ENCODE assay signal across 14 cellular contexts in genomic region chr2:101255501-101255900, GRCh38. TPM values are rescaled to one million over a fixed set of nuclear protein-coding genes. Genes with fewer than 3 reads are reported as not detected.
A peak's percentile ranks its signal among the peaks of the same experiment; 100 is the strongest.
DNase-seq lines count a peak whose midpoint lies in the region; ATAC-seq and TF ChIP-seq lines count a peak whose summit lies in the region.
"Had no signal": no experiment of that assay in that cellular context is flagged by ENCODE, and none has a peak within 500 bp of the region (broad histone marks: within the 10 kb centered on the region; RNA-seq: fewer than 3 reads in every experiment).

No MANE protein-coding gene starts in this region.

- H3K9me3 Mint-ChIP-seq in nephron, result no peaks in the 10 kb centered on the region
- H3K9me3 Mint-ChIP-seq: memory B cell had no signal

- H3K4me1 Mint-ChIP-seq in nephron, result peaks cover 34% of the 10 kb centered on the region

- no peaks in the 10 kb centered on the region for H3K27me3 ChIP-seq in SK-N-SH (ENCODE audit: insufficient read depth)
- H3K27me3 ChIP-seq: tibial artery had no signal

- TF ChIP-seq RAD21 in SK-N-SH (IDR thresholded peaks at IDR 0.05; ENCODE audit: low read length), result no peak

- H3K27ac Mint-ChIP-seq in nephron, result no peak overlapping the region
- H3K27ac Mint-ChIP-seq: memory B cell had no signal

- H3K27ac ChIP-seq in SK-N-SH (ENCODE audit: low read depth in 2 of 2, low read length in 1 of 2), result no peak overlapping the region
- H3K27ac ChIP-seq: tibial artery had no signal

- H3K79me2 ChIP-seq in SK-N-SH (ENCODE audit: insufficient read depth), result peaks cover 71% of the 10 kb centered on the region

- CTCF ChIA-PET in SK-N-SH (lab: Yijun Ruan, JAX), result no interaction called here

- H3K9me2 ChIP-seq in SK-N-SH, result no peaks in the 10 kb centered on the region

- H3K27me3 Mint-ChIP-seq in nephron (ENCODE audit: low read depth), result peaks cover 4% of the 10 kb centered on the region
- H3K27me3 Mint-ChIP-seq: memory B cell had no signal

- TF ChIP-seq CTCF in SK-N-SH (IDR thresholded peaks at IDR 0.05), result no peak
- TF ChIP-seq CTCF in choroid plexus epithelial cell (conservative IDR thresholded peaks at IDR 0.05; ENCODE audit: low read depth, low read length), result no peak
- TF ChIP-seq CTCF in nephron (IDR thresholded peaks at IDR 0.05; ENCODE audit: unreplicated experiment in 3 of 3), result no peak

- H3K4me3 Mint-ChIP-seq in nephron, result peak overlapping the region in 2 of 3 experiments; percentile 33 to 69
- H3K4me3 Mint-ChIP-seq: memory B cell had no signal

- no peak overlapping the region for H3K9ac ChIP-seq in SK-N-SH

- H3K4me1 ChIP-seq in SK-N-SH (ENCODE audit: control insufficient read depth in 1 of 2, insufficient read depth in 2 of 2, low read depth in 1 of 2, low read length in 1 of 2), result peaks cover 4 to 18% of the 10 kb centered on the region in 2 experiments; a peak in 1 of 4 replicates

- no peak overlapping the region for H3K4me3 ChIP-seq in SK-N-SH (ENCODE audit: low read depth in 2 of 2, low read length in 1 of 2)
- no peak overlapping the region for H3K4me3 ChIP-seq in choroid plexus epithelial cell (ENCODE audit: low read depth, low read length)

- H3K9me3 ChIP-seq in SK-N-SH, result no peaks in the 10 kb centered on the region
- H3K9me3 ChIP-seq: tibial artery had no signal

- H3K36me3 ChIP-seq in SK-N-SH (replicated peaks in 1 of 2; ENCODE audit: control insufficient read depth in 1 of 2, insufficient read depth in 2 of 2, low read length in 1 of 2), result peaks cover 3 to 18% of the 10 kb centered on the region in 2 experiments

- H4K20me1 ChIP-seq in SK-N-SH (ENCODE audit: insufficient read depth), result peaks cover 12% of the 10 kb centered on the region; the same call in 1 of the 2 replicates

- DNase-seq in SK-N-SH (no peak), NCI-H226 (peak; percentile 33), choroid plexus epithelial cell (ENCODE audit: low read depth) (peak; percentile 84), SK-N-DZ (ENCODE audit: low spot score) (no peak)
- DNase-seq in activated naive CD4-positive, alpha-beta T cell treated with anti-CD3 and anti-CD28 coated beads, Interleukin-2, amount 50 U/mL, for 16 hours, result no peak
- DNase-seq: activated gamma-delta T cell, DMS79 treated with DMSO at 0.1 percent for 48 hours, head of caudate nucleus, NCI-H446, tibial artery had no signal

- no peak for TF ChIP-seq EP300 in SK-N-SH (IDR thresholded peaks at IDR 0.05; ENCODE audit: borderline replicate concordance in 1 of 2, low read depth in 1 of 2, low read length in 1 of 2)

- H3K36me3 Mint-ChIP-seq in nephron (ENCODE audit: low read depth), result peaks cover 38% of the 10 kb centered on the region

- POLR2A ChIA-PET in SK-N-SH (lab: Yijun Ruan, JAX), result no interaction called here

- H3F3A ChIP-seq in SK-N-SH (replicated peaks; ENCODE audit: insufficient read depth), result peaks cover 5% of the 10 kb centered on the region

- WGBS in SK-N-SH (ENCODE audit: low lambda C conversion rate), result 95% methylated on average over 3 of the region's 3 CpGs

- 0 out of 2 replicates have a peak overlapping the region, but pooled peaks have one; percentile 6 for H3K4me2 ChIP-seq in SK-N-SH

- H2AFZ ChIP-seq in SK-N-SH (ENCODE audit: low read depth), result no peak overlapping the region

- ATAC-seq in SK-N-SH treated with all-trans-retinoic acid at 6 μM for 48 hours (no peak), GM19395 (IDR thresholded peaks at IDR 0.05; ENCODE audit: unreplicated experiment) (no peak)

TF ChIP-seq in SK-N-SH, 30 proteins besides CTCF, POLR2A, EP300 and RAD21:
- TF ChIP-seq GATA2 (CRISPR knock-in tag; IDR thresholded peaks at IDR 0.05), result no peak
- no peak for TF ChIP-seq YY1 (IDR thresholded peaks at IDR 0.05; ENCODE audit: low read depth)
- TF ChIP-seq TEAD4 (IDR thresholded peaks at IDR 0.05; ENCODE audit: borderline replicate concordance, insufficient read depth), result no peak
- no peak for TF ChIP-seq TAF1 (IDR thresholded peaks at IDR 0.05; ENCODE audit: borderline replicate concordance, low read depth, low read length)
- TF ChIP-seq ELF1 (IDR thresholded peaks at IDR 0.05), result no peak
- no peak for TF ChIP-seq MEF2A (IDR thresholded peaks at IDR 0.05; ENCODE audit: borderline replicate concordance, low read depth)
- no peak for TF ChIP-seq RCOR1 (IDR thresholded peaks at IDR 0.05; ENCODE audit: low read length)
- TF ChIP-seq JUND (IDR thresholded peaks at IDR 0.05), result no peak
- no peak for TF ChIP-seq MXI1 (IDR thresholded peaks at IDR 0.05; ENCODE audit: low read depth, low read length)
- no peak for TF ChIP-seq TCF12 (IDR thresholded peaks at IDR 0.05)
- no peak for TF ChIP-seq MAX (IDR thresholded peaks at IDR 0.05; ENCODE audit: low read depth)
- TF ChIP-seq, protein P1, sequence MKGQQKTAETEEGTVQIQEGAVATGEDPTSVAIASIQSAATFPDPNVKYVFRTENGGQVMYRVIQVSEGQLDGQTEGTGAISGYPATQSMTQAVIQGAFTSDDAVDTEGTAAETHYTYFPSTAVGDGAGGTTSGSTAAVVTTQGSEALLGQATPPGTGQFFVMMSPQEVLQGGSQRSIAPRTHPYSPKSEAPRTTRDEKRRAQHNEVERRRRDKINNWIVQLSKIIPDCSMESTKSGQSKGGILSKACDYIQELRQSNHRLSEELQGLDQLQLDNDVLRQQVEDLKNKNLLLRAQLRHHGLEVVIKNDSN (IDR thresholded peaks at IDR 0.05; ENCODE audit: borderline replicate concordance, low read depth), result no peak
- no peak for TF ChIP-seq PBX3 (IDR thresholded peaks at IDR 0.05)
- TF ChIP-seq SIN3A (IDR thresholded peaks at IDR 0.05; ENCODE audit: borderline replicate concordance, low read depth, low read length), result no peak

TF ChIP-seq in SK-N-SH treated with all-trans-retinoic acid at 6 μM for 48 hours, 23 proteins besides CTCF, POLR2A, EP300 and RAD21 (continues in another document):
- TF ChIP-seq ZFP3 (CRISPR knock-in tag; IDR thresholded peaks at IDR 0.05) (no peak), CSRNP3 (CRISPR knock-in tag; IDR thresholded peaks at IDR 0.05) (no peak), POU6F1 (CRISPR knock-in tag; IDR thresholded peaks at IDR 0.05; ENCODE audit: borderline replicate concordance, low read depth) (no peak), ZC3H10 (CRISPR knock-in tag; IDR thresholded peaks at IDR 0.05) (no peak), BACH2 (CRISPR knock-in tag; IDR thresholded peaks at IDR 0.05; ENCODE audit: borderline replicate concordance) (no peak), TOX (CRISPR knock-in tag; IDR thresholded peaks at IDR 0.05; ENCODE audit: borderline replicate concordance) (no peak), ZNF565 (CRISPR knock-in tag; conservative IDR thresholded peaks at IDR 0.05; ENCODE audit: low read depth) (no peak), GLIS3 (CRISPR knock-in tag; IDR thresholded peaks at IDR 0.05) (no peak)
- TF ChIP-seq, protein P2, sequence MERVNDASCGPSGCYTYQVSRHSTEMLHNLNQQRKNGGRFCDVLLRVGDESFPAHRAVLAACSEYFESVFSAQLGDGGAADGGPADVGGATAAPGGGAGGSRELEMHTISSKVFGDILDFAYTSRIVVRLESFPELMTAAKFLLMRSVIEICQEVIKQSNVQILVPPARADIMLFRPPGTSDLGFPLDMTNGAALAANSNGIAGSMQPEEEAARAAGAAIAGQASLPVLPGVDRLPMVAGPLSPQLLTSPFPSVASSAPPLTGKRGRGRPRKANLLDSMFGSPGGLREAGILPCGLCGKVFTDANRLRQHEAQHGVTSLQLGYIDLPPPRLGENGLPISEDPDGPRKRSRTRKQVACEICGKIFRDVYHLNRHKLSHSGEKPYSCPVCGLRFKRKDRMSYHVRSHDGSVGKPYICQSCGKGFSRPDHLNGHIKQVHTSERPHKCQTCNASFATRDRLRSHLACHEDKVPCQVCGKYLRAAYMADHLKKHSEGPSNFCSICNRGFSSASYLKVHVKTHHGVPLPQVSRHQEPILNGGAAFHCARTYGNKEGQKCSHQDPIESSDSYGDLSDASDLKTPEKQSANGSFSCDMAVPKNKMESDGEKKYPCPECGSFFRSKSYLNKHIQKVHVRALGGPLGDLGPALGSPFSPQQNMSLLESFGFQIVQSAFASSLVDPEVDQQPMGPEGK (CRISPR knock-in tag; IDR thresholded peaks at IDR 0.05; ENCODE audit: borderline replicate concordance), result no peak

RNA-seq across cellular contexts. Expression of gene CNOT11, which starts 2.8 kb away (rescaled TPM):
- 38.4 and 42.2 TPM in 2 replicates for polyA plus RNA-seq in SK-N-SH (2012; rRNA removed)
- polyA plus RNA-seq in SK-N-SH (2012; cell fraction: cytosol; rRNA removed), result 32.3 and 33.0 TPM in 2 replicates
- 46.7 and 77.4 TPM in 2 replicates for polyA plus RNA-seq in SK-N-SH (2012; cell fraction: nucleus; rRNA removed)
- polyA plus RNA-seq in SK-N-DZ (2014; cell fraction: cytosol; rRNA removed), result 48.7 and 52.4 TPM in 2 replicates
- 85.5 and 88.8 TPM in 2 replicates for polyA plus RNA-seq in SK-N-DZ (2014; cell fraction: nucleus; rRNA removed)

RNA-seq across cellular contexts. Expression of gene RNF149, which starts 53.0 kb away (rescaled TPM):
- polyA plus RNA-seq in SK-N-SH (2012; rRNA removed), result 15.3 and 22.9 TPM in 2 replicates
- 16.2 and 16.3 TPM in 2 replicates for polyA plus RNA-seq in SK-N-SH (2012; cell fraction: cytosol; rRNA removed)
- 21.2 and 33.8 TPM in 2 replicates for polyA plus RNA-seq in SK-N-SH (2012; cell fraction: nucleus; rRNA removed)
- 23.7 and 30.9 TPM in 2 replicates for polyA plus RNA-seq in SK-N-DZ (2014; cell fraction: cytosol; rRNA removed)
- polyA plus RNA-seq in SK-N-DZ (2014; cell fraction: nucleus; rRNA removed), result 36.7 and 50.3 TPM in 2 replicates

Comparison
In these comparisons a context has a peak if more than half of its experiments do, and no peak if none do; other contexts are left out.
1. DNase-seq: peak in NCI-H226 (single experiment) and choroid plexus epithelial cell (single experiment); none in SK-N-SH (single experiment), activated naive CD4-positive, alpha-beta T cell treated with anti-CD3 and anti-CD28 coated beads, Interleukin-2, amount 50 U/mL, for 16 hours (single experiment) and SK-N-DZ (single experiment).